In the genomic region with DNA sequence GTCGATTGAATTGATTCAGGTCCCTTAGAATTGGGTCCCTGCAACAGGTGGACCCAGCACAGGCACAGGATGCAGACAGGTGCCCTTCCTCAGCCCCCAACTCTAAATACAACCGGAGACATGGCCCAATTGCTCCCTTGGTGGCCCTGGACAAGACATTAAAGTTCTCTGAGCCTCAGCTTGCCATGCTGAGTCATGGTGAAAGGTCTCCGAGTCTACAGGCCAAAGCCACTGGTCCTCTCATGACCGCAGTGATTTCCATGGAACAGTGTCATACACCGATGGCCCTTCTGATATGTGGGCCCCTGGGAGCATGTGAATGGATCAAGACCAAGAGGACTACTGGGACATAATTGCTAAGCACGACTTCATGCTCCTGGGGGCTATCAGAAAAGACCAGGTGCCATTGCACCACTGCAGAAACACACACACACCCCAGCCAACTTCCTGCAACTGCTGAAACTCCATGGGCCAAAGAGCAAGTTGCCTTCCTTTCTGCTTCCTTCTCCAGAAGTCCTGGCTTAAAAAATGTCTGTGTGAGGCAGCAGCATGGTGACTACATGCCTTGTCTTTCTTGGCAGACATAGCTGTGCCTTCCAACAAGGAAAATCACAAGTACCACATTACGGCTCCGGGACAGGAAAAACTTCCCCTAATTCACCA, we compare ENCODE assay signal across 1 cellular context.
TF ChIP-seq lines count a peak whose summit lies in the region.

No MANE protein-coding gene starts in this region.

TF ChIP-seq in HepG2, 621 proteins besides CTCF, POLR2A, EP300 and RAD21:
- TF ChIP-seq ZNF816 (CRISPR knock-in tag; IDR thresholded peaks at IDR 0.05; ENCODE audit: borderline replicate concordance) (no peak), NFE2L2 (IDR thresholded peaks at IDR 0.05; ENCODE audit: low read length) (peak; percentile 61)
- TF ChIP-seq, protein P1, sequence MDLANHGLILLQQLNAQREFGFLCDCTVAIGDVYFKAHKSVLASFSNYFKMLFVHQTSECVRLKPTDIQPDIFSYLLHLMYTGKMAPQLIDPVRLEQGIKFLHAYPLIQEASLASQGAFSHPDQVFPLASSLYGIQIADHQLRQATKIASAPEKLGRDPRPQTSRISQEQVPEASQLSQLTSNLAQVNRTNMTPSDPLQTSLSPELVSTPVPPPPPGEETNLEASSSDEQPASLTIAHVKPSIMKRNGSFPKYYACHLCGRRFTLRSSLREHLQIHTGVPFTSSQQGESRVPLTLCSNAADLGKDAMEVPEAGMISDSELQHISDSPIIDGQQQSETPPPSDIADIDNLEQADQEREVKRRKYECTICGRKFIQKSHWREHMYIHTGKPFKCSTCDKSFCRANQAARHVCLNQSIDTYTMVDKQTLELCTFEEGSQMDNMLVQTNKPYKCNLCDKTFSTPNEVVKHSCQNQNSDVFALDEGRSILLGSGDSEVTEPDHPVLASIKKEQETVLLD (CRISPR knock-in tag; IDR thresholded peaks at IDR 0.05; ENCODE audit: low read depth) = no peak
TF ChIP-seq in HepG2: peak in this region for 1.
